In the genomic region with DNA sequence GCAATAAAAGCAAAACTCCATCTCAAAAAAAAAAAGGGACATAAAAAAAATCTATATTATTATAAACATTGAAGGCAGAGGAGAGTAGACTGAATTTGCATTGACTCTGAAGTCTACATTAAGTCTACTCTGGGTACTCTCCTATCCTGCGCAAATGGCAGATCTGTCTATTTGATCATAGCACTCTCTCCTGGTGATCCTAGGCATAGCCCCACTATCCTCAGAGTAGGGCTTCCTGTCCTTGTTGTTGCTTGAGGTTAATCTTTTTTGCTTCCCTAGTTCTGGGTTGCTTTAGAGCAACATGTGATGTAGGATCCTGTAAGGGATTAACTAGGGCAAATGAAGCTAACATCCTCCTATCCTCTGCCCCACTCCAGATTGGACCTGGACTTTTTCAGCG, we compare ENCODE assay signal across 1 cellular context.
TF ChIP-seq lines count a peak whose summit lies in the region.

No MANE protein-coding gene starts in this region.

TF ChIP-seq in HCT116, 20 proteins besides CTCF, POLR2A, EP300 and RAD21 (continued from another document):
- no peak for TF ChIP-seq TCF7L2 (IDR thresholded peaks at IDR 0.05; ENCODE audit: borderline replicate concordance, extremely low read depth, insufficient read depth, insufficient read length)
- TF ChIP-seq ELF1 (IDR thresholded peaks at IDR 0.05; ENCODE audit: borderline replicate concordance, low read depth) = no peak
- TF ChIP-seq POLR2AphosphoS5 (IDR thresholded peaks at IDR 0.05; ENCODE audit: low read depth, low read length) = no peak
- TF ChIP-seq, protein P1, sequence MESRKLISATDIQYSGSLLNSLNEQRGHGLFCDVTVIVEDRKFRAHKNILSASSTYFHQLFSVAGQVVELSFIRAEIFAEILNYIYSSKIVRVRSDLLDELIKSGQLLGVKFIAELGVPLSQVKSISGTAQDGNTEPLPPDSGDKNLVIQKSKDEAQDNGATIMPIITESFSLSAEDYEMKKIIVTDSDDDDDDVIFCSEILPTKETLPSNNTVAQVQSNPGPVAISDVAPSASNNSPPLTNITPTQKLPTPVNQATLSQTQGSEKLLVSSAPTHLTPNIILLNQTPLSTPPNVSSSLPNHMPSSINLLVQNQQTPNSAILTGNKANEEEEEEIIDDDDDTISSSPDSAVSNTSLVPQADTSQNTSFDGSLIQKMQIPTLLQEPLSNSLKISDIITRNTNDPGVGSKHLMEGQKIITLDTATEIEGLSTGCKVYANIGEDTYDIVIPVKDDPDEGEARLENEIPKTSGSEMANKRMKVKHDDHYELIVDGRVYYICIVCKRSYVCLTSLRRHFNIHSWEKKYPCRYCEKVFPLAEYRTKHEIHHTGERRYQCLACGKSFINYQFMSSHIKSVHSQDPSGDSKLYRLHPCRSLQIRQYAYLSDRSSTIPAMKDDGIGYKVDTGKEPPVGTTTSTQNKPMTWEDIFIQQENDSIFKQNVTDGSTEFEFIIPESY (IDR thresholded peaks at IDR 0.05; ENCODE audit: extremely low read depth, insufficient replicate concordance, low read length) = no peak
- TF ChIP-seq FOSL1 (IDR thresholded peaks at IDR 0.05; ENCODE audit: low read depth) = no peak
TF ChIP-seq in HCT116: peak in this region for 0.
